ENCODE assay signal across 17 cellular contexts in the genomic region with DNA sequence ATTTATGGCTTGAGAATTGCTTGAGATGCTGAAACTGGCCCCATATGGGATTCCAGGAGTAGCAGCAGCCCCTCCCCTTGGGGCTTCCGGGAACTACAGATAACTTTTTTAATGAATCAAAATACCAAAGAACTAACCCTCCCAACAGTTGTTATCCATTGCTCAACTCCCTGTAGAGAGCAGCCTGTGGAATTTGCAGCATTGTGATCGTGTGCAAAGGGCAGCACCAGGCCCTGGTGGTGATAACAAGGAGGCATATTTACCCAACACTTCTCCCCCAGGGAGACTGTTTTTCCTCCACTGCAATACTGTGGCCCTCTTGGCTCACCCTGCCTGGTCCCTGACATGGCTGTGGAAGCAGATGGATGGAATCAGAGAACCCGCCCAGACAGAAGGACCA.
DNase-seq lines count a peak whose midpoint lies in the region; ATAC-seq and TF ChIP-seq lines count a peak whose summit lies in the region.
"Had no signal": no experiment of that assay in that cellular context is flagged by ENCODE, and none has a peak within 500 bp of the region (broad histone marks: within the 10 kb centered on the region; RNA-seq: fewer than 3 reads in every experiment).

No MANE protein-coding gene starts in this region.

- H3K27ac ChIP-seq in endodermal cell (ENCODE audit: low read depth, low read length) (no peak overlapping the region), psoas muscle (no peak overlapping the region)
- H3K27ac ChIP-seq: VCaP had no signal

- H3K4me1 Mint-ChIP-seq in endodermal cell = peaks cover 52% of the 10 kb centered on the region
- H3K4me1 Mint-ChIP-seq: IgD-negative memory B cell had no signal

- H3K27me3 ChIP-seq in endodermal cell (ENCODE audit: control insufficient read depth, insufficient read depth, low read length, poor library complexity, severe bottlenecking) (no peaks in the 10 kb centered on the region), psoas muscle (ENCODE audit: insufficient read depth in 3 of 3, low read length in 2 of 3) (peaks cover 0 to 7% (median 0%) of the 10 kb centered on the region in 3 donors)

- H3K9me3 ChIP-seq in endodermal cell (ENCODE audit: control insufficient read depth, low read length) = no peaks in the 10 kb centered on the region
- H3K9me3 ChIP-seq in psoas muscle = no peaks in the 10 kb centered on the region

- H3K4me1 ChIP-seq in endodermal cell (ENCODE audit: control insufficient read depth, insufficient read depth, low read length) = peaks cover 27% of the 10 kb centered on the region
- no peaks in the 10 kb centered on the region for H3K4me1 ChIP-seq in psoas muscle

- no peaks in the 10 kb centered on the region for H3K36me3 ChIP-seq in endodermal cell (ENCODE audit: control insufficient read depth, insufficient read depth, low read length)
- H3K36me3 ChIP-seq in psoas muscle (ENCODE audit: insufficient read depth in 1 of 2, low read depth in 1 of 2) = no peaks in the 10 kb centered on the region

- no peak overlapping the region for H3K9ac ChIP-seq in endodermal cell (ENCODE audit: extremely low read depth, low read length, poor library complexity, severe bottlenecking)

- H3K4me3 ChIP-seq in endodermal cell (ENCODE audit: low read length) (peak overlapping the region; percentile 32), psoas muscle (no peak overlapping the region)

- 39% methylated on average over 3 of the region's 3 CpGs; no CpG with 5 or more reads in 1 of the 2 experiments for WGBS in endodermal cell (ENCODE audit: insufficient coverage in 1 of 2, insufficient read length in 1 of 2), 2 experiments
- WGBS in psoas muscle, 3 donors = 49 to 57% (median 52%) methylated on average over 3 of the region's 3 CpGs

- H3K4me3 Mint-ChIP-seq in endodermal cell = peak overlapping the region; percentile 11
- H3K4me3 Mint-ChIP-seq: activated T-cell treated with anti-CD3 and anti-CD28 coated beads, Interleukin-2, amount 50 U/mL, for 24 hours; HFFc6; IgD-negative memory B cell; naive thymus-derived CD4-positive, alpha-beta T cell had no signal

- peaks cover 2% of the 10 kb centered on the region for H3K36me3 Mint-ChIP-seq in endodermal cell (ENCODE audit: low read depth)
- H3K36me3 Mint-ChIP-seq: IgD-negative memory B cell had no signal

- DNase-seq in EH (ENCODE audit: low read depth) (peak; percentile 1), endodermal cell (peak; percentile 80), left colon (peak; percentile 12 to 51), psoas muscle (no peak), COLO668 (lab: John Stamatoyannopoulos, UW; ENCODE audit: unreplicated experiment) (no peak)
- DNase-seq: activated T-cell treated with anti-CD3 and anti-CD28 coated beads, Interleukin-2, amount 50 U/mL, for 24 hours; anterior cingulate cortex; effector memory CD4-positive, alpha-beta T cell; HFFc6; naive thymus-derived CD4-positive, alpha-beta T cell; NCI-H1417; NCI-H748 treated with DMSO at 0.1 percent for 48 hours had no signal

- intact Hi-C loops in left colon (cut with DNase I, micrococcal nuclease) (no loop called here), psoas muscle (cut with DNase I) (no loop called here)

- H3K27me3 Mint-ChIP-seq in endodermal cell (ENCODE audit: insufficient read depth) = no peaks in the 10 kb centered on the region

- ATAC-seq in left colon (peak; percentile 26), psoas muscle (peak; percentile 21 to 63 (median 45)), HG03442 (IDR thresholded peaks at IDR 0.05; ENCODE audit: unreplicated experiment) (no peak), HG03432 (IDR thresholded peaks at IDR 0.05; ENCODE audit: unreplicated experiment) (no peak), GM19324 (IDR thresholded peaks at IDR 0.05; ENCODE audit: low FRiP score, unreplicated experiment) (no peak)
- ATAC-seq: naive thymus-derived CD4-positive, alpha-beta T cell had no signal

- TF ChIP-seq CTCF in endodermal cell (conservative IDR thresholded peaks at IDR 0.05) = peak; percentile 55
- no peak for TF ChIP-seq CTCF in psoas muscle (IDR thresholded peaks at IDR 0.05)

- H3K9me3 Mint-ChIP-seq in endodermal cell = no peaks in the 10 kb centered on the region
- H3K9me3 Mint-ChIP-seq: activated T-cell treated with anti-CD3 and anti-CD28 coated beads, Interleukin-2, amount 50 U/mL, for 24 hours; HFFc6; IgD-negative memory B cell; naive thymus-derived CD4-positive, alpha-beta T cell had no signal

- H3K27ac Mint-ChIP-seq in endodermal cell = peak overlapping the region; percentile 88
- H3K27ac Mint-ChIP-seq: activated T-cell treated with anti-CD3 and anti-CD28 coated beads, Interleukin-2, amount 50 U/mL, for 24 hours; HFFc6; IgD-negative memory B cell; naive thymus-derived CD4-positive, alpha-beta T cell had no signal

Comparison
In these comparisons a context has a peak if more than half of its experiments do, and no peak if none do; other contexts are left out.
1. DNase-seq: peak in EH (single experiment), endodermal cell (single experiment) and left colon (2 of 2); none in psoas muscle (0 of 2) and COLO668 (single experiment).
2. ATAC-seq: peak in left colon (single experiment) and psoas muscle (4 of 4); none in HG03442 (single experiment), HG03432 (single experiment) and GM19324 (single experiment).